ENCODE assay signal across 1 cellular context in genomic region chr9:17625644-17626388, GRCh38.
TF ChIP-seq lines count a peak whose summit lies in the region.

No MANE protein-coding gene starts in this region.

TF ChIP-seq in HEK293, 187 proteins besides CTCF, POLR2A, EP300 and RAD21 (continued from another document):
- TF ChIP-seq PATZ1 (tag by site-specific recombination; IDR thresholded peaks at IDR 0.05) (peak; percentile 29; the same call in 1 of the 2 replicates), ZNF580 (tag by site-specific recombination; IDR thresholded peaks at IDR 0.05) (peak; percentile 35; the same call in 1 of the 2 replicates), ZEB2 (tag by site-specific recombination; IDR thresholded peaks at IDR 0.05) (0 out of 2 replicates have a peak, but pooled peaks have one; percentile 8), ZNF366 (tag by site-specific recombination; conservative IDR thresholded peaks at IDR 0.05) (peak; percentile 68), ZNF354C (tag by site-specific recombination; IDR thresholded peaks at IDR 0.05; ENCODE audit: borderline replicate concordance, low read depth) (no peak), ZNF830 (tag by site-specific recombination; IDR thresholded peaks at IDR 0.05; ENCODE audit: low read depth) (no peak), INSM2 (tag by site-specific recombination; IDR thresholded peaks at IDR 0.05) (no peak), ZIC2 (tag by site-specific recombination; IDR thresholded peaks at IDR 0.05) (0 out of 2 replicates have a peak, but pooled peaks have one; percentile 10), GFI1B (tag by site-specific recombination; IDR thresholded peaks at IDR 0.05) (no peak), GLIS2 (tag by site-specific recombination; IDR thresholded peaks at IDR 0.05) (no peak), ZNF561 (tag by site-specific recombination; IDR thresholded peaks at IDR 0.05; ENCODE audit: borderline replicate concordance) (no peak), TCF7L2 (IDR thresholded peaks at IDR 0.05; ENCODE audit: borderline replicate concordance, low read depth, low read length) (no peak), ZNF426 (tag by site-specific recombination; IDR thresholded peaks at IDR 0.05) (no peak), ZNF133 (tag by site-specific recombination; IDR thresholded peaks at IDR 0.05) (no peak), ZFP41 (tag by site-specific recombination; IDR thresholded peaks at IDR 0.05; ENCODE audit: borderline replicate concordance) (no peak)
